ENCODE assay signal across 2 cellular contexts in genomic region chr16:81625544-81626152, GRCh38.
TF ChIP-seq lines count a peak whose summit lies in the region.

No MANE protein-coding gene starts in this region.

TF ChIP-seq in A549, 52 proteins besides CTCF, POLR2A, EP300 and RAD21 (continued from another document):
- no peak for TF ChIP-seq BCL3 (IDR thresholded peaks at IDR 0.05)
- no peak for TF ChIP-seq EHMT2 (IDR thresholded peaks at IDR 0.05; ENCODE audit: low read depth)
- TF ChIP-seq NFE2L2 (conservative IDR thresholded peaks at IDR 0.05; ENCODE audit: low read length) = no peak
- TF ChIP-seq FOXS1 (CRISPR knock-in tag; IDR thresholded peaks at IDR 0.05) = no peak
- no peak for TF ChIP-seq E2F6 (IDR thresholded peaks at IDR 0.05; ENCODE audit: borderline replicate concordance, low read depth)
- no peak for TF ChIP-seq MYC (IDR thresholded peaks at IDR 0.05; ENCODE audit: borderline replicate concordance, low read length)
- no peak for TF ChIP-seq ATOH8 (CRISPR knock-in tag; IDR thresholded peaks at IDR 0.05; ENCODE audit: low read depth)
- no peak for TF ChIP-seq RARB (CRISPR knock-in tag; IDR thresholded peaks at IDR 0.05)
- TF ChIP-seq TFCP2L1 (CRISPR knock-in tag; IDR thresholded peaks at IDR 0.05) = no peak
- TF ChIP-seq CHD2 (IDR thresholded peaks at IDR 0.05; ENCODE audit: low read length, partially characterized antibody) = no peak
- no peak for TF ChIP-seq RCOR1 (IDR thresholded peaks at IDR 0.05; ENCODE audit: low read depth, low read length)
- TF ChIP-seq ELK1 (IDR thresholded peaks at IDR 0.05; ENCODE audit: low read depth, low read length) = no peak
- TF ChIP-seq JUN (IDR thresholded peaks at IDR 0.05) = no peak
TF ChIP-seq in A549: peak in this region for 0.

TF ChIP-seq in HepG2, 621 proteins besides CTCF, POLR2A, EP300 and RAD21 (continued from another document and continues in another):
- TF ChIP-seq TIGD3 (CRISPR knock-in tag; IDR thresholded peaks at IDR 0.05; ENCODE audit: borderline replicate concordance) (no peak), ZNF333 (CRISPR knock-in tag; IDR thresholded peaks at IDR 0.05; ENCODE audit: borderline replicate concordance) (0 out of 2 replicates have a peak, but pooled peaks have one; percentile 11), FOXK2 (IDR thresholded peaks at IDR 0.05) (no peak), MNT (IDR thresholded peaks at IDR 0.05) (no peak), HMGA1 (CRISPR knock-in tag; conservative IDR thresholded peaks at IDR 0.05) (no peak), MAX (IDR thresholded peaks at IDR 0.05) (no peak), KDM1A (CRISPR knock-in tag; IDR thresholded peaks at IDR 0.05) (no peak), MED1 (CRISPR knock-in tag; IDR thresholded peaks at IDR 0.05) (no peak), SP4 (CRISPR knock-in tag; IDR thresholded peaks at IDR 0.05) (no peak), YEATS2 (CRISPR knock-in tag; IDR thresholded peaks at IDR 0.05; ENCODE audit: borderline replicate concordance) (no peak), ZNF788 (CRISPR knock-in tag; IDR thresholded peaks at IDR 0.05; ENCODE audit: borderline replicate concordance) (no peak), ZBTB46 (CRISPR knock-in tag; IDR thresholded peaks at IDR 0.05; ENCODE audit: borderline replicate concordance) (no peak), ZNF7 (CRISPR knock-in tag; IDR thresholded peaks at IDR 0.05) (no peak), CEBPZ (IDR thresholded peaks at IDR 0.05; ENCODE audit: low read length) (no peak), CERS6 (CRISPR knock-in tag; IDR thresholded peaks at IDR 0.05) (no peak), ZBTB20 (CRISPR knock-in tag; IDR thresholded peaks at IDR 0.05; ENCODE audit: borderline replicate concordance, low read depth) (no peak), ZNF614 (CRISPR knock-in tag; IDR thresholded peaks at IDR 0.05; ENCODE audit: borderline replicate concordance) (no peak), DMTF1 (CRISPR knock-in tag; IDR thresholded peaks at IDR 0.05) (no peak), HNF1B (CRISPR knock-in tag; IDR thresholded peaks at IDR 0.05) (no peak), YY1 (IDR thresholded peaks at IDR 0.05; ENCODE audit: insufficient read depth, insufficient replicate concordance, low read depth, low read length) (no peak), PCBP1 (IDR thresholded peaks at IDR 0.05; ENCODE audit: borderline replicate concordance, low read depth, low read length) (no peak), ZNF687 (CRISPR knock-in tag; IDR thresholded peaks at IDR 0.05) (peak; percentile 64), ZNF33B (CRISPR knock-in tag; IDR thresholded peaks at IDR 0.05) (no peak), THYN1 (CRISPR knock-in tag; IDR thresholded peaks at IDR 0.05; ENCODE audit: borderline replicate concordance, low read depth) (no peak), ZNF329 (CRISPR knock-in tag; IDR thresholded peaks at IDR 0.05; ENCODE audit: low read depth) (no peak), ZNF543 (CRISPR knock-in tag; IDR thresholded peaks at IDR 0.05) (no peak), ZNF576 (CRISPR knock-in tag; IDR thresholded peaks at IDR 0.05) (0 out of 2 replicates have a peak, but pooled peaks have one; percentile 32), MYPOP (CRISPR knock-in tag; IDR thresholded peaks at IDR 0.05) (no peak), TRIM22 (IDR thresholded peaks at IDR 0.05) (no peak), RBFOX2 (IDR thresholded peaks at IDR 0.05; ENCODE audit: low read depth, low read length) (no peak), AKAP8 (CRISPR knock-in tag; IDR thresholded peaks at IDR 0.05) (0 out of 2 replicates have a peak, but pooled peaks have one; percentile 4), NCOA5 (CRISPR knock-in tag; IDR thresholded peaks at IDR 0.05) (no peak)
